1 cellular context compared by ENCODE assay signal in the genomic region with DNA sequence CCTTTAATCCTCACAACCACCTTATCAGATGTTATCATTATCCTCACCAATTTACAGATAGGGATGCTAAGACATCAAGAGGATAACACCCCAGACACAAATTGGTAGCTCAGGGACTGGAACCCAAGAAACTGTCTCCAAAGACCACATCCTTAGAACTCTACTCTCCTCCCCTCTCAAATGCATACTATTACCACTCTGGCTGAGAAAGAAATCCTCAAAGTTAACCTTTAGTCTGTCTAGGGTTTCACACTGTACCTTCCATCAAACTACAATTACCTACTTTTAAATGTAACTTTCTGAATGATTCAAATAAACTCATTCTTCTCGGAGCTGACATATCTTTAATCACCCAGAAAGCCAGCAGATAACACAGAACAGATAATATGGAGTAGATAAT.
A peak's percentile ranks its signal among the peaks of the same experiment; 100 is the strongest.
TF ChIP-seq lines count a peak whose summit lies in the region.

No MANE protein-coding gene starts in this region.

TF ChIP-seq in K562, 482 proteins besides CTCF, POLR2A, EP300 and RAD21 (continued from another document):
- TF ChIP-seq RBFOX2 (IDR thresholded peaks at IDR 0.05; ENCODE audit: low read depth, low read length) (0 out of 2 replicates have a peak, but pooled peaks have one; percentile 20), SMARCA4 (IDR thresholded peaks at IDR 0.05) (peak; percentile 17; the same call in 1 of the 2 replicates), HNRNPH1 (optimal IDR thresholded peaks at IDR 0.05; ENCODE audit: low read depth, low read length) (no peak), CEBPG (CRISPR knock-in tag; IDR thresholded peaks at IDR 0.05) (no peak), CEBPG (tag; conservative IDR thresholded peaks at IDR 0.05 in 1 of 2, IDR thresholded peaks at IDR 0.05 in 1 of 2) (no peak), DPF2 (IDR thresholded peaks at IDR 0.05) (peak; percentile 44; the same call in 1 of the 2 replicates), SUPT5H (IDR thresholded peaks at IDR 0.05) (0 out of 2 replicates have a peak, but pooled peaks have one; percentile 24), ZBTB2 (IDR thresholded peaks at IDR 0.05) (peak; percentile 27; the same call in 1 of the 2 replicates)
